Comparison of ENCODE assay signal across 22 cellular contexts in genomic region chr11:79796704-79797103, GRCh38.
"Had no signal": no experiment of that assay in that cellular context is flagged by ENCODE, and none has a peak within 500 bp of the region (broad histone marks: within the 10 kb centered on the region; RNA-seq: fewer than 3 reads in every experiment).

No MANE protein-coding gene starts in this region.

- H3K4me3 ChIP-seq: colonic mucosa, esophagus squamous epithelium, gastrocnemius medialis, heart right ventricle, left lung, lower lobe of right lung had no signal

- H3K27ac Mint-ChIP-seq: dendritic cell treated with granulocyte-macrophage colony-stimulating factor and Interleukin-4, amounts not matched to agents 40 ng/mL and 50 ng/mL, for 4 days; effector memory CD8-positive, alpha-beta T cell had no signal

- H3K36me3 ChIP-seq: colonic mucosa, esophagus squamous epithelium, gastrocnemius medialis, heart right ventricle, left lung, lower lobe of right lung had no signal

- H3K9me3 ChIP-seq: colonic mucosa, esophagus squamous epithelium, gastrocnemius medialis, left lung, lower lobe of right lung had no signal

- H3K27me3 Mint-ChIP-seq: dendritic cell treated with granulocyte-macrophage colony-stimulating factor and Interleukin-4, amounts not matched to agents 40 ng/mL and 50 ng/mL, for 4 days; effector memory CD8-positive, alpha-beta T cell had no signal

- H3K4me1 ChIP-seq: colonic mucosa, gastrocnemius medialis, heart right ventricle, lower lobe of right lung had no signal

- ATAC-seq: effector memory CD8-positive, alpha-beta T cell; esophagus mucosa; gastrocnemius medialis; heart right ventricle; left cardiac atrium; left lung; left ventricle myocardium superior; lower lobe of right lung had no signal

- H3K27me3 ChIP-seq: colonic mucosa, esophagus squamous epithelium, gastrocnemius medialis, heart right ventricle, left lung had no signal

- H3K4me3 Mint-ChIP-seq: dendritic cell treated with granulocyte-macrophage colony-stimulating factor and Interleukin-4, amounts not matched to agents 40 ng/mL and 50 ng/mL, for 4 days; effector memory CD8-positive, alpha-beta T cell had no signal

- DNase-seq: colonic mucosa; cortex of kidney; effector CD8-positive, alpha-beta T cell; effector memory CD8-positive, alpha-beta T cell; erythroblast; esophagus squamous epithelium; foreskin fibroblast; foreskin melanocyte; gastrocnemius medialis; glutamatergic neuron; head of caudate nucleus; heart right ventricle; hippocampal formation; left cardiac atrium; left lung; left ventricle myocardium superior; lower lobe of right lung; mesenchymal stem cell; midbrain had no signal

- H3K27ac ChIP-seq: colonic mucosa, epithelial cell of prostate, esophagus squamous epithelium, gastrocnemius medialis, heart right ventricle, left lung, lower lobe of right lung had no signal
